ENCODE assay signal across 14 cellular contexts in genomic region chr12:19154696-19155095, GRCh38. TPM values are rescaled to one million over a fixed set of nuclear protein-coding genes. Genes with fewer than 3 reads are reported as not detected.
DNase-seq lines count a peak whose midpoint lies in the region; ATAC-seq and TF ChIP-seq lines count a peak whose summit lies in the region.
"Had no signal": no experiment of that assay in that cellular context is flagged by ENCODE, and none has a peak within 500 bp of the region (broad histone marks: within the 10 kb centered on the region; RNA-seq: fewer than 3 reads in every experiment).

No MANE protein-coding gene starts in this region.

- peak overlapping the region; percentile 71 for H3K27ac Mint-ChIP-seq in WTC11
- H3K27ac Mint-ChIP-seq: CD4-positive, CD25-positive, alpha-beta regulatory T cell had no signal

- H3K4me1 ChIP-seq in ES-I3 (ENCODE audit: insufficient read depth, low read length), result peaks cover 13% of the 10 kb centered on the region

- no peaks in the 10 kb centered on the region for H3K27me3 Mint-ChIP-seq in WTC11 (ENCODE audit: low read depth)

- H3K9ac ChIP-seq in ES-I3 (ENCODE audit: low read depth, low read length), result peak overlapping the region; percentile 4; the same call in 1 of the 2 replicates

- H3K4me3 Mint-ChIP-seq in WTC11, result no peak overlapping the region
- H3K4me3 Mint-ChIP-seq: CD4-positive, CD25-positive, alpha-beta regulatory T cell had no signal

- H3K36me3 ChIP-seq in ES-I3 (ENCODE audit: insufficient read depth, low read length), result peaks cover under 1% of the 10 kb centered on the region; the same call in 1 of the 2 replicates

- DNase-seq in WTC11 (ENCODE audit: low spot score) (no peak), fibroblast of mammary gland (ENCODE audit: low read depth) (peak; percentile 8), iris pigment epithelial cell (ENCODE audit: low read depth) (peak; percentile 27), superior temporal gyrus (ENCODE audit: extremely low spot score) (no peak), NCI-H345 treated with DMSO at 0.1 percent for 48 hours (lab: John Stamatoyannopoulos, UW; ENCODE audit: unreplicated experiment) (no peak)
- no peak for DNase-seq in stimulated activated CD4-positive, alpha-beta T cell treated with anti-CD3 and anti-CD28 coated beads, Interleukin-4, amount 100 ng/mL, for 1 hour
- DNase-seq: Calu3; CD4-positive, CD25-positive, alpha-beta regulatory T cell; KG1; NCI-H1048; NCI-H345; PC-9 had no signal

- TF ChIP-seq CTCF in WTC11 (IDR thresholded peaks at IDR 0.05), result no peak
- TF ChIP-seq CTCF in fibroblast of mammary gland (conservative IDR thresholded peaks at IDR 0.05; ENCODE audit: control insufficient read depth, insufficient read depth, low read depth, low read length), result no peak

- ATAC-seq in WTC11 (no peak), GM18520 (IDR thresholded peaks at IDR 0.05; ENCODE audit: unreplicated experiment) (no peak)

- POLR2A ChIA-PET in WTC11 (lab: Charles Lee), result no interaction called here

- H3K4me1 Mint-ChIP-seq in WTC11, result peaks cover 50% of the 10 kb centered on the region
- H3K4me1 Mint-ChIP-seq: CD4-positive, CD25-positive, alpha-beta regulatory T cell had no signal

- no peaks in the 10 kb centered on the region for H3K9me3 Mint-ChIP-seq in WTC11

- H3K9me3 ChIP-seq in ES-I3 (ENCODE audit: control insufficient read depth, insufficient read depth, low read length), result no peaks in the 10 kb centered on the region

- CTCF ChIA-PET in WTC11 (lab: Charles Lee), result interaction anchor here (0.8 kb wide), 1 partner anchor 31 kb away, joined by 4 read pairs; no protein-coding TSS in a partner anchor

- H3K36me3 Mint-ChIP-seq in WTC11, result peaks cover 13% of the 10 kb centered on the region
- H3K36me3 Mint-ChIP-seq: CD4-positive, CD25-positive, alpha-beta regulatory T cell had no signal

- H3K4me3 ChIP-seq in fibroblast of mammary gland (ENCODE audit: control insufficient read depth, low read depth, low read length), result no peak overlapping the region
- H3K4me3 ChIP-seq: PC-9 had no signal

TF ChIP-seq in WTC11, 78 proteins besides CTCF, POLR2A, EP300 and RAD21 (continues in another document):
- no peak for TF ChIP-seq ZNF232 (CRISPR knock-in tag; IDR thresholded peaks at IDR 0.05)
- no peak for TF ChIP-seq IRF1 (CRISPR knock-in tag; IDR thresholded peaks at IDR 0.05)
- no peak for TF ChIP-seq E2F1 (CRISPR knock-in tag; IDR thresholded peaks at IDR 0.05)
- no peak for TF ChIP-seq MYBL2 (CRISPR knock-in tag; IDR thresholded peaks at IDR 0.05)
- no peak for TF ChIP-seq AR (CRISPR knock-in tag; IDR thresholded peaks at IDR 0.05)
- TF ChIP-seq SOX15 (CRISPR knock-in tag; IDR thresholded peaks at IDR 0.05), result no peak
- TF ChIP-seq PRDM15 (CRISPR knock-in tag; IDR thresholded peaks at IDR 0.05), result no peak
- TF ChIP-seq ZSCAN18 (CRISPR knock-in tag; IDR thresholded peaks at IDR 0.05), result no peak

RNA-seq across cellular contexts. Expression of gene PLEKHA5, which starts 25.2 kb away (rescaled TPM):
- 53.4 to 61.1 TPM (median 57.1 TPM) in 3 replicates for total RNA-seq in WTC11 (2021)

Comparison
In these comparisons a context has a peak if more than half of its experiments do, and no peak if none do; other contexts are left out.
1. DNase-seq: peak in fibroblast of mammary gland (single experiment) and iris pigment epithelial cell (single experiment); none in WTC11 (single experiment), superior temporal gyrus (single experiment), stimulated activated CD4-positive, alpha-beta T cell treated with anti-CD3 and anti-CD28 coated beads, Interleukin-4, amount 100 ng/mL, for 1 hour (single experiment) and NCI-H345 treated with DMSO at 0.1 percent for 48 hours (single experiment).